8 cellular contexts compared by ENCODE assay signal in genomic region chr11:1546536-1547466, GRCh38. TPM values are rescaled to one million over a fixed set of nuclear protein-coding genes. Genes with fewer than 3 reads are reported as not detected.
DNase-seq lines count a peak whose midpoint lies in the region; ATAC-seq and TF ChIP-seq lines count a peak whose summit lies in the region.

No MANE protein-coding gene starts in this region.

- no peaks in the 10 kb centered on the region for H3K79me2 ChIP-seq in neural progenitor cell (ENCODE audit: low read depth)

- H3K36me3 ChIP-seq in neural progenitor cell (no peaks in the 10 kb centered on the region), aorta (ENCODE audit: control insufficient read depth in 1 of 2, insufficient read depth in 2 of 2, low read length in 1 of 2) (no peaks in the 10 kb centered on the region)

- H3K4me2 ChIP-seq in neural progenitor cell: peak overlapping the region; percentile 84

- WGBS in aorta, 2 donors: 2% methylated on average over 50 to 106 of the region's 106 CpGs

- no peak overlapping the region for H3K4me3 ChIP-seq in fibroblast of the aortic adventitia (ENCODE audit: low read depth, low read length)
- peak overlapping the region; percentile 56 for H3K4me3 ChIP-seq in neural progenitor cell
- H3K4me3 ChIP-seq in aorta (ENCODE audit: low read length in 2 of 2): no peak overlapping the region

- peak overlapping the region; percentile 15 for H3K4me3 Mint-ChIP-seq in neural progenitor cell

- H2AFZ ChIP-seq in neural progenitor cell (replicated peaks): peak overlapping the region; percentile 72

- H3K27ac ChIP-seq in neural progenitor cell (no peak overlapping the region), aorta (ENCODE audit: low read depth in 1 of 2, low read length in 2 of 2) (no peak overlapping the region)

- no peaks in the 10 kb centered on the region for H3K9me3 Mint-ChIP-seq in neural progenitor cell

- H4K20me1 ChIP-seq in neural progenitor cell (ENCODE audit: low read depth): peaks cover 15% of the 10 kb centered on the region

- H3K27ac Mint-ChIP-seq in neural progenitor cell: no peak overlapping the region

- H3K27me3 ChIP-seq in neural progenitor cell (peaks cover 74% of the 10 kb centered on the region), aorta (ENCODE audit: control insufficient read depth in 1 of 2, insufficient read depth in 2 of 2, low read length in 1 of 2) (no peaks in the 10 kb centered on the region)

- H3K4me1 Mint-ChIP-seq in neural progenitor cell: no peaks in the 10 kb centered on the region

- H3K9ac ChIP-seq in neural progenitor cell: no peak overlapping the region

- intact Hi-C loops in aorta (cut with DNase I): loop anchor here (1.0 to 5.0 kb wide), 2 partner anchors 28 to 80 kb away; partner anchors contain the start of gene KRTAP5-5 (in 2 of the 2)

- ATAC-seq in aorta (ENCODE audit: low FRiP score) (peak; percentile 67), HG02798 (IDR thresholded peaks at IDR 0.05; ENCODE audit: poor library complexity, unreplicated experiment) (no peak)

- DNase-seq in NCI-H1436 (lab: John Stamatoyannopoulos, UW): peak; percentile 36
- no peak for DNase-seq in NCI-H1436 treated with DMSO at 0.1 percent for 48 hours (lab: John Stamatoyannopoulos, UW)
- DNase-seq in NCI-H1930 (lab: John Stamatoyannopoulos, UW): peak; percentile 55 to 70
- DNase-seq in activated CD8-positive, alpha-beta memory T cell treated with anti-CD3 and anti-CD28 coated beads, Interleukin-2, amount 50 U/mL, for 48 hours: peak; percentile 75
- no peak for DNase-seq in fibroblast of the aortic adventitia (ENCODE audit: low read depth)
- peak; percentile 87 for DNase-seq in neural progenitor cell (ENCODE audit: low spot score)
- peak in 1 of 2 donors; percentile 86 for DNase-seq in aorta

- TF ChIP-seq CTCF in fibroblast of the aortic adventitia (IDR thresholded peaks at IDR 0.05; ENCODE audit: insufficient read depth, low read length) (peak; percentile 42), neural progenitor cell (IDR thresholded peaks at IDR 0.05) (peak; percentile 86)

- H3K27me3 Mint-ChIP-seq in neural progenitor cell (ENCODE audit: insufficient read depth, low read depth): peaks cover 53% of the 10 kb centered on the region

- peaks cover 5% of the 10 kb centered on the region for H3F3A ChIP-seq in neural progenitor cell (ENCODE audit: low read depth)

- H3K36me3 Mint-ChIP-seq in neural progenitor cell: no peaks in the 10 kb centered on the region

- H3K9me3 ChIP-seq in neural progenitor cell (ENCODE audit: low read depth) (no peaks in the 10 kb centered on the region), aorta (ENCODE audit: control insufficient read depth, low read length) (no peaks in the 10 kb centered on the region)

- H3K4me1 ChIP-seq in neural progenitor cell (peaks cover 16% of the 10 kb centered on the region), aorta (ENCODE audit: control insufficient read depth in 1 of 2, insufficient read depth in 2 of 2, low read length in 2 of 2) (no peaks in the 10 kb centered on the region)

RNA-seq across cellular contexts. Expression of gene DUSP8, which starts 25.3 kb away (rescaled TPM):
- total RNA-seq in fibroblast of the aortic adventitia (ENCODE audit: low replicate concordance) (0.36 TPM in 1 of 2 replicates, not detected in the other), neural progenitor cell (ENCODE audit: low replicate concordance) (0.09 and 0.28 TPM in 2 replicates), aorta (10 to 100 TPM in 1 of 2 donors, 1 to 10 TPM in 1; 9.4 to 39.3 TPM)
- polyA plus RNA-seq in aorta: 1 to 10 TPM; 2.3 to 6.5 TPM

RNA-seq across cellular contexts. Expression of gene KRTAP5-1, which starts 38.3 kb away (rescaled TPM):
- total RNA-seq in fibroblast of the aortic adventitia (ENCODE audit: low replicate concordance) (not detected in 2 replicates), neural progenitor cell (ENCODE audit: low replicate concordance) (not detected in 2 replicates), aorta (not detected)
- polyA plus RNA-seq in aorta: not detected

RNA-seq across cellular contexts. Expression of gene KRTAP5-2, which starts 51.3 kb away (rescaled TPM):
- total RNA-seq in fibroblast of the aortic adventitia (ENCODE audit: low replicate concordance): not detected in 2 replicates
- not detected in 2 replicates for total RNA-seq in neural progenitor cell (ENCODE audit: low replicate concordance)
- total RNA-seq in aorta: not detected
- polyA plus RNA-seq in aorta: not detected

Comparison
In these comparisons a context has a peak if more than half of its experiments do, and no peak if none do; other contexts are left out.
1. DNase-seq: peak in NCI-H1436 (single experiment), NCI-H1930 (2 of 2), activated CD8-positive, alpha-beta memory T cell treated with anti-CD3 and anti-CD28 coated beads, Interleukin-2, amount 50 U/mL, for 48 hours (single experiment) and neural progenitor cell (single experiment); none in NCI-H1436 treated with DMSO at 0.1 percent for 48 hours (single experiment) and fibroblast of the aortic adventitia (single experiment).